In the genomic region with DNA sequence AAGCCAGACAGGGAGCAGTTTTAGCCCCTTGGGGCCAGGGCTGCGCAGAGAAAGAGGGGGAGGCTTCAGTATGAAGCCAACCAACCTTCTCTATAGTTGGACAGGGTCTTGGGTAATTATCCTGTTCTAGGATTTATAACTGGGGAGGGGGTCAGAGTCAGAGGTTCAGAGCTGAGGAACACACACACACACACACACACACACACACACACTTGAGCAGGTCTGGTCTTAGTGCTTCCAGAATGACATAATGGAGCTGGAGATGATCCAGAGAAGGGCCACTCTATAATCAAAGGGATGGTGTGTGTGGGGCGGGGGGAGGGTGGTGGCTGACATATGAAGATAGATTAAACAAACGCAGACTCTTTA, we compare ENCODE assay signal across 20 cellular contexts. TPM values are rescaled to one million over a fixed set of nuclear protein-coding genes. Genes with fewer than 3 reads are reported as not detected.
DNase-seq lines count a peak whose midpoint lies in the region; ATAC-seq, FAIRE-seq and TF ChIP-seq lines count a peak whose summit lies in the region.
"Had no signal": no experiment of that assay in that cellular context is flagged by ENCODE, and none has a peak within 500 bp of the region (broad histone marks: within the 10 kb centered on the region; RNA-seq: fewer than 3 reads in every experiment).

No MANE protein-coding gene starts in this region.

- no peak overlapping the region for H2BK20ac ChIP-seq in H1 (ENCODE audit: low read length)

- DNase-seq in activated naive CD8-positive, alpha-beta T cell treated with anti-CD3 and anti-CD28 coated beads, Interleukin-2, amount 10 ng/mL, durations not matched to agents 7 days and 5 days, result no peak
- no peak for DNase-seq in activated naive CD8-positive, alpha-beta T cell treated with anti-CD3 and anti-CD28 coated beads, Interleukin-2, amount 50 U/mL, for 24 hours
- peak; percentile 22 for DNase-seq in NCI-H2029 treated with DMSO at 0.1 percent for 48 hours (lab: John Stamatoyannopoulos, UW)
- no peak for DNase-seq in H1 (ENCODE audit: low read depth in 1 of 2, low spot score in 2 of 2)
- no peak for DNase-seq in vagina (ENCODE audit: extremely low spot score in 2 of 2)
- no peak for DNase-seq in kidney tubule cell (ENCODE audit: low spot score)
- DNase-seq in HTR-8/SVneo (ENCODE audit: insufficient read length, low spot score), result no peak
- DNase-seq: effector CD8-positive, alpha-beta T cell; NCI-H446; right lobe of liver; stimulated activated CD4-positive, alpha-beta T cell treated with anti-CD3 and anti-CD28 coated beads, Interleukin-2, amount 100 ng/mL, for 24 hours had no signal

- H3K27ac ChIP-seq in H1 (ENCODE audit: low read depth, low read length) (no peak overlapping the region), vagina (peak overlapping the region; percentile 52)
- H3K27ac ChIP-seq: right lobe of liver, SJSA1 had no signal

- H4K20me1 ChIP-seq in H1 (replicated peaks in 1 of 2; ENCODE audit: control insufficient read depth in 1 of 2, insufficient read depth in 2 of 2, low read length in 2 of 2), result no peaks in the 10 kb centered on the region

- H4K91ac ChIP-seq in H1 (replicated peaks; ENCODE audit: insufficient read length, low read length), result no peak overlapping the region

- 26% methylated on average over 2 of the region's 3 CpGs; no CpG with 5 or more reads in 1 of the 2 experiments for WGBS in H1 (ENCODE audit: extremely low coverage in 1 of 2, insufficient coverage in 1 of 2, insufficient read length in 1 of 2, insufficient replicate concordance in 2 of 2, low coverage in 1 of 2, low lambda C conversion rate in 2 of 2, missing lambda C conversion rate in 1 of 2), 2 experiments

- no peak overlapping the region for H2BK120ac ChIP-seq in H1 (replicated peaks; ENCODE audit: low read depth, low read length)

- no peaks in the 10 kb centered on the region for H3K9me3 Mint-ChIP-seq in activated naive CD8-positive, alpha-beta T cell treated with anti-CD3 and anti-CD28 coated beads, Interleukin-2, amount 10 ng/mL, durations not matched to agents 7 days and 5 days
- H3K9me3 Mint-ChIP-seq in activated naive CD8-positive, alpha-beta T cell treated with anti-CD3 and anti-CD28 coated beads, Interleukin-2, amount 50 U/mL, for 24 hours, result no peaks in the 10 kb centered on the region
- H3K9me3 Mint-ChIP-seq: activated T-helper 17 cell treated with anti-CD3 and anti-CD28 coated beads, Interleukin-2, amount 50 U/mL, for 72 hours; T-helper 2 cell treated with Interferon-gamma antibody and Interleukin-4, amounts not matched to agents 5 μg/mL and 100 μg/mL, for 36 hours had no signal

- no peak overlapping the region for H2AFZ ChIP-seq in H1 (ENCODE audit: low read length)

- H3K27me3 Mint-ChIP-seq in activated naive CD8-positive, alpha-beta T cell treated with anti-CD3 and anti-CD28 coated beads, Interleukin-2, amount 10 ng/mL, durations not matched to agents 7 days and 5 days, result peaks cover 57% of the 10 kb centered on the region
- peaks cover 22% of the 10 kb centered on the region for H3K27me3 Mint-ChIP-seq in activated naive CD8-positive, alpha-beta T cell treated with anti-CD3 and anti-CD28 coated beads, Interleukin-2, amount 50 U/mL, for 24 hours

- no peak overlapping the region for H4K5ac ChIP-seq in H1 (ENCODE audit: insufficient read length, low read depth, low read length)

- peaks cover 12% of the 10 kb centered on the region; the same call in 1 of the 2 replicates for H3K23me2 ChIP-seq in H1 (ENCODE audit: low read depth, low read length)

- no peak overlapping the region for H3K4ac ChIP-seq in H1 (replicated peaks; ENCODE audit: insufficient read length, low read depth, low read length)

- H3K23ac ChIP-seq in H1 (ENCODE audit: insufficient read length), result no peak overlapping the region

- FAIRE-seq in H1 (lab: Jason Lieb, UNC) (no peak), HTR-8/SVneo (lab: Jason Lieb, UNC) (no peak)
- FAIRE-seq: GM12892, kidney had no signal

- H3K36me3 ChIP-seq in H1 (ENCODE audit: control insufficient read depth in 2 of 4, insufficient read depth in 4 of 4, low read length in 3 of 4) (no peaks in the 10 kb centered on the region), vagina (no peaks in the 10 kb centered on the region)
- H3K36me3 ChIP-seq: right lobe of liver, SJSA1 had no signal

- H3K18ac ChIP-seq in H1 (ENCODE audit: extremely low read depth, low read length), result no peak overlapping the region

- H3K79me1 ChIP-seq in H1 (ENCODE audit: low read depth, low read length), result no peaks in the 10 kb centered on the region

- H3K14ac ChIP-seq in H1 (ENCODE audit: insufficient read length), result no peak overlapping the region

- H4K8ac ChIP-seq in H1 (ENCODE audit: extremely low read depth, insufficient read depth, low read length), result no peak overlapping the region

- H3K4me2 ChIP-seq in H1 (ENCODE audit: insufficient read depth in 1 of 2, low read depth in 2 of 2, low read length in 2 of 2), result peak overlapping the region; percentile 84 to 94

- no peaks in the 10 kb centered on the region for H3K9me3 ChIP-seq in H1 (ENCODE audit: insufficient read depth in 2 of 2, low read depth in 1 of 2, low read length in 1 of 2)
- H3K9me3 ChIP-seq in vagina, result no peaks in the 10 kb centered on the region
- H3K9me3 ChIP-seq: right lobe of liver, SJSA1 had no signal

- H3K4me1 Mint-ChIP-seq in activated naive CD8-positive, alpha-beta T cell treated with anti-CD3 and anti-CD28 coated beads, Interleukin-2, amount 10 ng/mL, durations not matched to agents 7 days and 5 days, result peaks cover 12% of the 10 kb centered on the region
- peaks cover 15% of the 10 kb centered on the region for H3K4me1 Mint-ChIP-seq in activated naive CD8-positive, alpha-beta T cell treated with anti-CD3 and anti-CD28 coated beads, Interleukin-2, amount 50 U/mL, for 24 hours

- intact Hi-C loops in vagina (cut with DNase I), result no loop called here

- CTCF ChIA-PET in H1 (lab: Charles Lee; ENCODE audit: partially characterized antibody), result interaction anchor here (0.6 to 2.0 kb wide), 7 partner anchors 13 to 174 kb away, joined by 3 to 8 read pairs (median 4); a partner anchor contains a TSS

- no peaks in the 10 kb centered on the region for H3K36me3 Mint-ChIP-seq in activated naive CD8-positive, alpha-beta T cell treated with anti-CD3 and anti-CD28 coated beads, Interleukin-2, amount 10 ng/mL, durations not matched to agents 7 days and 5 days
- no peaks in the 10 kb centered on the region for H3K36me3 Mint-ChIP-seq in activated naive CD8-positive, alpha-beta T cell treated with anti-CD3 and anti-CD28 coated beads, Interleukin-2, amount 50 U/mL, for 24 hours (ENCODE audit: low read depth)

- H2BK12ac ChIP-seq in H1 (ENCODE audit: low read depth, low read length), result no peak overlapping the region

- H2BK5ac ChIP-seq in H1 (ENCODE audit: low read depth, low read length), result no peak overlapping the region

- H3K79me2 ChIP-seq in H1 (ENCODE audit: control insufficient read depth in 1 of 2, insufficient read depth in 2 of 2, low read length in 2 of 2), result no peaks in the 10 kb centered on the region

- no peak overlapping the region for H2AK5ac ChIP-seq in H1 (ENCODE audit: low read depth, low read length)

- H3K27me3 ChIP-seq in H1 (replicated peaks in 1 of 4; ENCODE audit: control insufficient read depth in 3 of 4, extremely low read depth in 1 of 4, insufficient read depth in 3 of 4, low read length in 3 of 4), result peaks cover 4 to 52% (median 41%) of the 10 kb centered on the region in 4 experiments
- no peaks in the 10 kb centered on the region for H3K27me3 ChIP-seq in vagina

- POLR2A ChIA-PET in activated naive CD8-positive, alpha-beta T cell treated with anti-CD3 and anti-CD28 coated beads, Interleukin-2, amount 10 ng/mL, durations not matched to agents 7 days and 5 days (lab: Charles Lee), result no interaction called here
- POLR2A ChIA-PET in H1 (lab: Charles Lee; ENCODE audit: partially characterized antibody), result interaction anchor here (0.5 kb wide), 1 partner anchor 20 kb away, joined by 3 read pairs; no protein-coding TSS in a partner anchor

- TF ChIP-seq RAD21 in H1 (IDR thresholded peaks at IDR 0.05 in 1 of 2, conservative IDR thresholded peaks at IDR 0.05 in 1 of 2; ENCODE audit: low read depth in 2 of 2, low read length in 2 of 2), result no peak

- no peak for TF ChIP-seq POLR2A in H1 (IDR thresholded peaks at IDR 0.05; ENCODE audit: control extremely low read depth in 1 of 2, low read depth in 2 of 2, low read length in 2 of 2)
- TF ChIP-seq POLR2A in vagina (IDR thresholded peaks at IDR 0.05), result no peak

- no peak overlapping the region for H3K27ac Mint-ChIP-seq in activated naive CD8-positive, alpha-beta T cell treated with anti-CD3 and anti-CD28 coated beads, Interleukin-2, amount 10 ng/mL, durations not matched to agents 7 days and 5 days
- no peak overlapping the region for H3K27ac Mint-ChIP-seq in activated naive CD8-positive, alpha-beta T cell treated with anti-CD3 and anti-CD28 coated beads, Interleukin-2, amount 50 U/mL, for 24 hours
- H3K27ac Mint-ChIP-seq: activated T-helper 17 cell treated with anti-CD3 and anti-CD28 coated beads, Interleukin-2, amount 50 U/mL, for 72 hours; T-helper 2 cell treated with Interferon-gamma antibody and Interleukin-4, amounts not matched to agents 5 μg/mL and 100 μg/mL, for 36 hours had no signal

- H3K4me3 ChIP-seq in H1 (ENCODE audit: extremely low read depth in 1 of 4, insufficient read depth in 2 of 4, low read depth in 3 of 4, low read length in 4 of 4) (peak overlapping the region in 2 of 4 experiments; percentile 53 to 71; a peak in 3 of 8 replicates), vagina (no peak overlapping the region)

- no peak overlapping the region for H2BK15ac ChIP-seq in H1 (ENCODE audit: low read length)

- no peak for TF ChIP-seq EP300 in H1 (IDR thresholded peaks at IDR 0.05; ENCODE audit: borderline replicate concordance in 1 of 2, low read depth in 2 of 2, low read length in 2 of 2)

- no peak for ATAC-seq in activated naive CD8-positive, alpha-beta T cell treated with anti-CD3 and anti-CD28 coated beads, Interleukin-2, amount 10 ng/mL, durations not matched to agents 7 days and 5 days (ENCODE audit: low read depth)
- no peak for ATAC-seq in activated naive CD8-positive, alpha-beta T cell treated with anti-CD3 and anti-CD28 coated beads, Interleukin-2, amount 50 U/mL, for 24 hours
- no peak for ATAC-seq in GM19324 (IDR thresholded peaks at IDR 0.05; ENCODE audit: low FRiP score, unreplicated experiment)
- ATAC-seq: activated T-helper 17 cell treated with anti-CD3 and anti-CD28 coated beads, Interleukin-2, amount 50 U/mL, for 72 hours had no signal

- peaks cover 0 to 5% (median 3%) of the 10 kb centered on the region in 4 experiments; a peak in 3 of 7 replicates for H3K4me1 ChIP-seq in H1 (replicated peaks in 1 of 4; ENCODE audit: control insufficient read depth in 3 of 4, insufficient read depth in 4 of 4, low read length in 3 of 4)
- peaks cover 6% of the 10 kb centered on the region for H3K4me1 ChIP-seq in vagina

- TF ChIP-seq CTCF in H1 (IDR thresholded peaks at IDR 0.05; ENCODE audit: control extremely low read depth in 1 of 3, insufficient read depth in 1 of 3, low read depth in 1 of 3, low read length in 3 of 3) (no peak), vagina (IDR thresholded peaks at IDR 0.05) (no peak)

- H3K56ac ChIP-seq in H1 (replicated peaks; ENCODE audit: insufficient read length, low read depth, low read length), result no peak overlapping the region

- peak overlapping the region; percentile 67 for H3K4me3 Mint-ChIP-seq in activated naive CD8-positive, alpha-beta T cell treated with anti-CD3 and anti-CD28 coated beads, Interleukin-2, amount 10 ng/mL, durations not matched to agents 7 days and 5 days
- H3K4me3 Mint-ChIP-seq in activated naive CD8-positive, alpha-beta T cell treated with anti-CD3 and anti-CD28 coated beads, Interleukin-2, amount 50 U/mL, for 24 hours, result no peak overlapping the region

- no peak overlapping the region for H3K9ac ChIP-seq in H1 (replicated peaks in 1 of 4; ENCODE audit: extremely low read depth in 1 of 4, low read depth in 3 of 4, low read length in 3 of 4)

RNA-seq across cellular contexts. Expression of a gene that starts 0.4 kb away (rescaled TPM):
- under 1 TPM; 0.14 to 0.34 TPM for total RNA-seq in activated naive CD8-positive, alpha-beta T cell treated with anti-CD3 and anti-CD28 coated beads, Interleukin-2, amount 10 ng/mL, durations not matched to agents 7 days and 5 days
- total RNA-seq in H1 (2021; fragmentation: NEBNext Ultra II Directional; extraction: Animal tissue kit (Norgen Biotek cat#: 25700)), result 0.23 and 0.73 TPM in 2 replicates
- 1.1 and 2.3 TPM in 2 replicates for polyA plus RNA-seq in H1 (2011; rRNA removed)
- 1.3 TPM for polyA plus RNA-seq in H1 (2011; cell fraction: cytosol; rRNA removed)
- polyA plus RNA-seq in H1 (2011; cell fraction: nucleus; rRNA removed), result 0.63 TPM
- polyA plus RNA-seq in H1 (2012, experiment 1 of 2), result 0.87 to 2.3 TPM (median 1.4 TPM) in 4 replicates
- polyA plus RNA-seq in H1 (2012, experiment 2 of 2), result 0.16 TPM
- 0.14 TPM for polyA plus RNA-seq in H1 (2013, experiment 1 of 2)
- polyA plus RNA-seq in H1 (2013, experiment 2 of 2), result 0.06 TPM
- 2.4 and 2.9 TPM in 2 replicates for polyA minus RNA-seq in H1 (2011; rRNA and poly(A)+ RNA removed)
- polyA minus RNA-seq in H1 (2011; cell fraction: cytosol; rRNA and poly(A)+ RNA removed), result 0.88 TPM
- 0.60 TPM for polyA minus RNA-seq in H1 (2011; cell fraction: nucleus; rRNA and poly(A)+ RNA removed)
- total RNA-seq in vagina, result 10.8 TPM
- total RNA-seq: OCI-LY7 had no signal

RNA-seq across cellular contexts. Expression of a gene that starts 50.3 kb away (rescaled TPM):
- not detected for total RNA-seq in activated naive CD8-positive, alpha-beta T cell treated with anti-CD3 and anti-CD28 coated beads, Interleukin-2, amount 10 ng/mL, durations not matched to agents 7 days and 5 days
- total RNA-seq in H1 (2021; fragmentation: NEBNext Ultra II Directional; extraction: Animal tissue kit (Norgen Biotek cat#: 25700)), result not detected in 2 replicates
- not detected in 2 replicates for polyA plus RNA-seq in H1 (2011; rRNA removed)
- not detected for polyA plus RNA-seq in H1 (2011; cell fraction: cytosol; rRNA removed)
- polyA plus RNA-seq in H1 (2011; cell fraction: nucleus; rRNA removed), result not detected
- not detected in 4 replicates for polyA plus RNA-seq in H1 (2012, experiment 1 of 2)
- not detected for polyA plus RNA-seq in H1 (2012, experiment 2 of 2)
- polyA plus RNA-seq in H1 (2013, experiment 1 of 2), result not detected
- polyA plus RNA-seq in H1 (2013, experiment 2 of 2), result not detected
- polyA minus RNA-seq in H1 (2011; rRNA and poly(A)+ RNA removed), result not detected in 2 replicates
- not detected for polyA minus RNA-seq in H1 (2011; cell fraction: cytosol; rRNA and poly(A)+ RNA removed)
- not detected for polyA minus RNA-seq in H1 (2011; cell fraction: nucleus; rRNA and poly(A)+ RNA removed)
- 0.74 TPM for total RNA-seq in vagina
- total RNA-seq: activated T-helper 17 cell treated with anti-CD3 and anti-CD28 coated beads, Interleukin-2, amount 50 U/mL, for 72 hours; kidney; mesenteric fat pad; OCI-LY7; omental fat pad; right lobe of liver; SJSA1 had no signal
